ENCODE assay signal across 9 cellular contexts in genomic region chr20:14879020-14879697, GRCh38.
DNase-seq lines count a peak whose midpoint lies in the region; ATAC-seq, FAIRE-seq and TF ChIP-seq lines count a peak whose summit lies in the region.
"Had no signal": no experiment of that assay in that cellular context is flagged by ENCODE, and none has a peak within 500 bp of the region (broad histone marks: within the 10 kb centered on the region; RNA-seq: fewer than 3 reads in every experiment).

No MANE protein-coding gene starts in this region.

- H3K4me3 Mint-ChIP-seq in T-helper 17 cell: no peak overlapping the region

- CTCF ChIA-PET in HEK293T (lab: Yijun Ruan, JAX): no interaction called here

- H3K9me3 ChIP-seq in right lobe of liver (no peaks in the 10 kb centered on the region), T-helper 17 cell (ENCODE audit: control insufficient read depth, low read length, poor library complexity, severe bottlenecking) (no peaks in the 10 kb centered on the region)

- H3K36me3 ChIP-seq in right lobe of liver: no peaks in the 10 kb centered on the region

- POLR2A ChIA-PET in HEK293T (lab: Yijun Ruan, JAX): no interaction called here

- H3K27ac ChIP-seq in right lobe of liver: no peak overlapping the region

- no peak for TF ChIP-seq CTCF in right lobe of liver (IDR thresholded peaks at IDR 0.05)

- H3K4me1 ChIP-seq in right lobe of liver: peaks cover 0 to 10% (median 4%) of the 10 kb centered on the region in 4 donors

- FAIRE-seq in GM18507 (lab: Jason Lieb, UNC) (peak; percentile 57), RCC 7860 (lab: Jason Lieb, UNC) (peak; percentile 65)

- 29% methylated on average over 2 of the region's 2 CpGs for WGBS in right lobe of liver (ENCODE audit: insufficient coverage, low coverage, low lambda C conversion rate, missing lambda C conversion rate)

- intact Hi-C loops in right lobe of liver (cut with DNase I): no loop called here

- no peak overlapping the region for H3K27ac Mint-ChIP-seq in T-helper 17 cell

- no peaks in the 10 kb centered on the region for H3K27me3 Mint-ChIP-seq in T-helper 17 cell

- H3K4me1 Mint-ChIP-seq in T-helper 17 cell: no peaks in the 10 kb centered on the region

- no peak for TF ChIP-seq POLR2A in right lobe of liver (IDR thresholded peaks at IDR 0.05)

- no peak overlapping the region for H3K4me3 ChIP-seq in right lobe of liver

- DNase-seq in GM18507 (ENCODE audit: extremely low spot score, insufficient read length, low read depth) (no peak), RCC 7860 (ENCODE audit: low spot score) (peak; percentile 68), right lobe of liver (no peak), T-helper 17 cell (no peak), COLO668 (lab: John Stamatoyannopoulos, UW; ENCODE audit: unreplicated experiment) (no peak), HEK293T (ENCODE audit: extremely low spot score) (no peak), SK-N-DZ (ENCODE audit: low spot score) (no peak)
- DNase-seq: activated CD4-positive, alpha-beta T cell treated with anti-CD3 and anti-CD28 coated beads for 48 hours had no signal

- H3K36me3 Mint-ChIP-seq in T-helper 17 cell (ENCODE audit: low read depth): no peaks in the 10 kb centered on the region

- peak; percentile 81 for ATAC-seq in HG02870 (IDR thresholded peaks at IDR 0.05; ENCODE audit: unreplicated experiment)
- ATAC-seq in right lobe of liver: peak; percentile 74 to 94 (median 91)
- no peak for ATAC-seq in T-helper 17 cell

- no peaks in the 10 kb centered on the region for H3K27me3 ChIP-seq in right lobe of liver

TF ChIP-seq in HEK293T, 16 proteins besides CTCF, POLR2A, EP300 and RAD21:
- no peak for TF ChIP-seq SP1 (IDR thresholded peaks at IDR 0.05)
- no peak for TF ChIP-seq CTBP1 (IDR thresholded peaks at IDR 0.05; ENCODE audit: borderline replicate concordance)
